In the genomic region with DNA sequence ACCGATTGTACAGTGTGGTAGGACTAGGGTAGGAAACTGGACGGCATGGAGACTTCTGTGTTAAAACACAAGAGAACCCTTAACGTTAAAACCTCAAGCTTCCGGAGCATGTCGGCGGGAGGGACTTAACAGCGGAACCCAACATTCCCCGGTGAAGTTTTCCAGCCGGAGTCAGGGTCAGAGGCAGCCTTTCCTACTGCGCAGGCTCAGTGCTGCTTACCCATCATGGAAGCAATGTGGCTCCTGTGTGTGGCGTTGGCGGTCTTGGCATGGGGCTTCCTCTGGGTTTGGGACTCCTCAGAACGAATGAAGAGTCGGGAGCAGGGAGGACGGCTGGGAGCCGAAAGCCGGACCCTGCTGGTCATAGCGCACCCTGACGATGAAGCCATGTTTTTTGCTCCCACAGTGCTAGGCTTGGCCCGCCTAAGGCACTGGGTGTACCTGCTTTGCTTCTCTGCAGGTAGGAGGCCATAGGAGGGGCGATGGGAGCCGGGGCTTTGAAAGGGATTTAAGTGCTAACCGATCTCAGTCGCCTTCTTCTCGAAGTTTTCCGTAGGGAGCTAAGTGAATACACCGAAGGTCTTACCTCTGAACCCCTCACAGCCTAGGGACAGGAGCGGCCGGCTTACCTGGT, we compare ENCODE assay signal across 8 cellular contexts.
A peak's percentile ranks its signal among the peaks of the same experiment; 100 is the strongest.
DNase-seq lines count a peak whose midpoint lies in the region; ATAC-seq and TF ChIP-seq lines count a peak whose summit lies in the region.

Gene PIGL (plus strand): TSS at position 209 of the 634 bp plus-strand sequence. CDS start 17 bp downstream, at position 226.

- H3K9me3 Mint-ChIP-seq in dendritic cell treated with granulocyte-macrophage colony-stimulating factor and Interleukin-4, amounts not matched to agents 40 ng/mL and 50 ng/mL, for 4 days = no peaks in the 10 kb centered on the region

- peak within 1 kb of the TSS; percentile 98 for H3K4me3 Mint-ChIP-seq in dendritic cell treated with granulocyte-macrophage colony-stimulating factor and Interleukin-4, amounts not matched to agents 40 ng/mL and 50 ng/mL, for 4 days

- intact Hi-C loops in dendritic cell treated with granulocyte-macrophage colony-stimulating factor and Interleukin-4, amounts not matched to agents 40 ng/mL and 50 ng/mL, for 4 days (cut with micrococcal nuclease) = loop anchor here (5.0 kb wide), 1 partner anchor 70 kb away; no protein-coding TSS in a partner anchor

- peaks cover 24% of the 10 kb centered on the region for H3K36me3 Mint-ChIP-seq in dendritic cell treated with granulocyte-macrophage colony-stimulating factor and Interleukin-4, amounts not matched to agents 40 ng/mL and 50 ng/mL, for 4 days (ENCODE audit: low read depth)

- peaks cover 36% of the 10 kb centered on the region for H3K4me1 Mint-ChIP-seq in dendritic cell treated with granulocyte-macrophage colony-stimulating factor and Interleukin-4, amounts not matched to agents 40 ng/mL and 50 ng/mL, for 4 days (ENCODE audit: low read depth)

- no peak for TF ChIP-seq CTCF in GM13977 (IDR thresholded peaks at IDR 0.05; ENCODE audit: extremely low read depth, insufficient read depth, missing control alignments)

- H3K27me3 Mint-ChIP-seq in dendritic cell treated with granulocyte-macrophage colony-stimulating factor and Interleukin-4, amounts not matched to agents 40 ng/mL and 50 ng/mL, for 4 days = no peaks in the 10 kb centered on the region

- in situ Hi-C loops in GM13977 (cut with MboI; ENCODE audit: low pct_unique_long_range_greater_than_20kb, low sequenced_read_pairs, unreplicated experiment) = no loop called here

- DNase-seq in GM13977 (ENCODE audit: low spot score) (peak; percentile 80), NCI-H69 (lab: John Stamatoyannopoulos, UW) (peak; percentile 90), left kidney (ENCODE audit: low read depth, low spot score) (peak; percentile 97)
- peak; percentile 81 for DNase-seq in activated CD4-positive, alpha-beta T cell treated with anti-CD3 and anti-CD28 coated beads, Interleukin-2, amount 50 U/mL, for 1 hour
- DNase-seq in stimulated activated CD4-positive, alpha-beta T cell treated with anti-CD3 and anti-CD28 coated beads, Interleukin-1b, Interleukin-23, amount 100 ng/mL, for 4 hours (ENCODE audit: low read depth in 2 of 2) = peak; percentile 79 to 86

- ATAC-seq in HG03442 (IDR thresholded peaks at IDR 0.05; ENCODE audit: unreplicated experiment) = peak; percentile 51
- no peak for ATAC-seq in HG03039 (IDR thresholded peaks at IDR 0.05; ENCODE audit: unreplicated experiment)

- H3K27ac Mint-ChIP-seq in dendritic cell treated with granulocyte-macrophage colony-stimulating factor and Interleukin-4, amounts not matched to agents 40 ng/mL and 50 ng/mL, for 4 days = peak within 1 kb of the TSS; percentile 90
